1 cellular context compared by ENCODE assay signal in the genomic region with DNA sequence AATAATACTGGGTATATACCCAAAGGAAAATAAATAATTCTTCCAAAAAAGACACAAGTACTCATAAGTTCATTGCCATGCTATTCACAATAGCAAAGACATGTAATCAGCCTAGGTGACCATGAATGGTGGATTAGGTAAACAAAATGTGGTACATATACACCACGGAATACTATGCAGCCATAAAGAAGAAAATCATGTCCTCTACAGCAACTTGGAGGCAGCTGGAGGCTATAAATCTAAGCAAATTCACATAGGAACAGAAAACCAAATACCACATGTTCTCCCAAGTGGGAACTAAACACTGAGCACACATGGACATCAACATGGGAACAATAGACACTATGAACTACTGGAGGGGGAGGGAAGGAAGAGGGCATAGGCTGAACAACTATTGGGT.
TF ChIP-seq lines count a peak whose summit lies in the region.

No MANE protein-coding gene starts in this region.

TF ChIP-seq in HEK293, 187 proteins besides CTCF, POLR2A, EP300 and RAD21 (continued from another document):
- TF ChIP-seq, protein P1, sequence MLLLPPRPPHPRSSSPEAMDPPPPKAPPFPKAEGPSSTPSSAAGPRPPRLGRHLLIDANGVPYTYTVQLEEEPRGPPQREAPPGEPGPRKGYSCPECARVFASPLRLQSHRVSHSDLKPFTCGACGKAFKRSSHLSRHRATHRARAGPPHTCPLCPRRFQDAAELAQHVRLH (tag by site-specific recombination; IDR thresholded peaks at IDR 0.05), result peak; percentile 33; the same call in 1 of the 2 replicates
- TF ChIP-seq ZFP37 (tag by site-specific recombination; IDR thresholded peaks at IDR 0.05), result no peak
